Comparison of ENCODE assay signal across 20 cellular contexts in genomic region chr22:44543362-44543761, GRCh38.
"Had no signal": no experiment of that assay in that cellular context is flagged by ENCODE, and none has a peak within 500 bp of the region (broad histone marks: within the 10 kb centered on the region; RNA-seq: fewer than 3 reads in every experiment).

No MANE protein-coding gene starts in this region.

- H3K9me3 ChIP-seq: adrenal gland, ascending aorta, thoracic aorta, upper lobe of left lung had no signal

- H3K4me1 ChIP-seq: ascending aorta, upper lobe of left lung had no signal

- H3K36me3 ChIP-seq: adrenal gland, ascending aorta, brain microvascular endothelial cell, thoracic aorta, upper lobe of left lung had no signal

- H3K36me3 Mint-ChIP-seq: activated naive CD8-positive, alpha-beta T cell had no signal

- H3K4me3 ChIP-seq: adrenal gland, ascending aorta, thoracic aorta, upper lobe of left lung had no signal

- H3K27ac Mint-ChIP-seq: activated CD4-positive, alpha-beta T cell treated with anti-CD3 and anti-CD28 coated beads, Interleukin-2, amount 10 ng/mL, durations not matched to agents 24 days and 14 days; activated CD8-positive, alpha-beta T cell treated with anti-CD3 and anti-CD28 coated beads for 36 hours; activated naive CD8-positive, alpha-beta T cell; activated T-helper 2 cell treated with anti-CD3 and anti-CD28 coated beads, Interferon-gamma antibody, Interleukin-2, Interleukin-4, amounts not matched to agents 10 μg/mL and 5 μg/mL and 100 μg/mL, durations not matched to agents 14 hours and 24 hours and 36 hours; dendritic cell treated with granulocyte-macrophage colony-stimulating factor and Interleukin-4, amounts not matched to agents 40 ng/mL and 50 ng/mL, for 4 days; nephron progenitor cell had no signal

- H3K4me1 Mint-ChIP-seq: activated CD4-positive, alpha-beta T cell treated with anti-CD3 and anti-CD28 coated beads, Interleukin-2, amount 10 ng/mL, durations not matched to agents 24 days and 14 days had no signal

- ATAC-seq: activated CD8-positive, alpha-beta T cell treated with anti-CD3 and anti-CD28 coated beads for 36 hours had no signal

- DNase-seq: activated CD4-positive, alpha-beta T cell treated with anti-CD3 and anti-CD28 coated beads, Interleukin-2, amount 10 ng/mL, durations not matched to agents 24 days and 14 days; activated CD8-positive, alpha-beta T cell treated with anti-CD3 and anti-CD28 coated beads for 36 hours; activated naive CD4-positive, alpha-beta T cell; adrenal gland; brain microvascular endothelial cell; caudate nucleus; effector CD8-positive, alpha-beta T cell; erythroblast; foreskin melanocyte; left cardiac atrium; stimulated activated CD4-positive, alpha-beta T cell treated with anti-CD3 and anti-CD28 coated beads, Interleukin-2, amount 100 ng/mL, for 48 hours; stimulated activated CD8-positive, alpha-beta memory T cell treated with anti-CD3 and anti-CD28 coated beads, Interleukin-4, amount 100 ng/mL, for 48 hours; stimulated activated naive CD4-positive, alpha-beta T cell; upper lobe of left lung had no signal

- H3K27me3 ChIP-seq: adrenal gland, ascending aorta, brain microvascular endothelial cell, upper lobe of left lung had no signal

- H3K4me3 Mint-ChIP-seq: activated CD4-positive, alpha-beta T cell treated with anti-CD3 and anti-CD28 coated beads, Interleukin-2, amount 10 ng/mL, durations not matched to agents 24 days and 14 days; activated CD8-positive, alpha-beta T cell treated with anti-CD3 and anti-CD28 coated beads for 36 hours; activated naive CD8-positive, alpha-beta T cell; dendritic cell treated with granulocyte-macrophage colony-stimulating factor and Interleukin-4, amounts not matched to agents 40 ng/mL and 50 ng/mL, for 4 days; nephron progenitor cell had no signal

- H3K27ac ChIP-seq: adrenal gland, ascending aorta, brain microvascular endothelial cell, thoracic aorta, upper lobe of left lung had no signal

- H3K9me3 Mint-ChIP-seq: activated CD4-positive, alpha-beta T cell treated with anti-CD3 and anti-CD28 coated beads, Interleukin-2, amount 10 ng/mL, durations not matched to agents 24 days and 14 days; activated CD8-positive, alpha-beta T cell treated with anti-CD3 and anti-CD28 coated beads for 36 hours; activated T-helper 2 cell treated with anti-CD3 and anti-CD28 coated beads, Interferon-gamma antibody, Interleukin-2, Interleukin-4, amounts not matched to agents 10 μg/mL and 5 μg/mL and 100 μg/mL, durations not matched to agents 14 hours and 24 hours and 36 hours; dendritic cell treated with granulocyte-macrophage colony-stimulating factor and Interleukin-4, amounts not matched to agents 40 ng/mL and 50 ng/mL, for 4 days; nephron progenitor cell had no signal
